ENCODE assay signal across 1 cellular context in the genomic region with DNA sequence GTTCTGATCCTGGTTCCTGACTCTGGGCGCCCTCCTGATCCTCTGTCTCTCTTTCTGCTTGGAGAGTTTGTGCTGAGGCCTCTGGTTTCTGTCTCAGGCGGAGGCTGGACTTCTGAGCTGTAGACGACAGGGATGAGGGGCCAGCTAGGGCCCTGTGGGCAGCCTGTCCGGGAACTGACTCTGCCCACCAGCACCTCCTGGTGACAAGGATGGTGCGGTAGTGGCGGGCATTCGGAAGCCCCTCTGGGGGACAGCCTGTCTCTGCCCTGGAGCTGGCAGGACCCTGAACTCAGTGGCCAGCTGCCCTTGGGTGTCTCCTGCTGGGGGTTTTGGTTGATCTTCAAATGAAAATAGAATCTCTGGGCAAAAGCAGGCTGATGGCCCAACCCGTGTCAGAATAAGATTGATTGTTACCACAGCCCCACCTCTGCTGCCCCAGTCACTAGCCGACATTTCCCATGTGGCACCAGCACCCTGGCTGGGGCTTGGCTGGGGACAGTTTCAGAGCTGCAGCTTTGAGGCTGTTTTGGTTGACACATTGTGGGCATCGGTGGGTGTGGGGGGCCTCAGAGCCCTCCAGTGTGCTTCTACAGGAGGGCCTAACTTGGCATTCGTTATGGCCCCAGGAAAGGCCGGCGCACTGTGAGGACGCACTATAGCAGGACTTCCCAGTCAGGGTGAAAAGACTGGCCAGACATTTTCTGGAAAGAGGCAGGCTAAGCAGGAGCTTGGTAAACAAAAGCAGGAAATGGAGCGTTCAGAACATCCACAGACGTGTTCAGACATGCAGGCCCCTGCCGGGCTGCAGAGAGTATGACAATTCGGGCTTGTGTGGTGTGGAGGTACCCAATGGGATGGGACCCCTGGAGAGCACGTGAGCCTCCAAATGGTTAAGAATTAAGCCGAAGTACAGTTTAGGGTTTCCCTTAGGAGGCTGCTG.
TF ChIP-seq lines count a peak whose summit lies in the region.

No MANE protein-coding gene starts in this region.

TF ChIP-seq in HEK293, 187 proteins besides CTCF, POLR2A, EP300 and RAD21 (continued from another document):
- TF ChIP-seq ZNF548 (tag by site-specific recombination; IDR thresholded peaks at IDR 0.05): no peak
- TF ChIP-seq ZNF239 (tag by site-specific recombination; IDR thresholded peaks at IDR 0.05): no peak
- TF ChIP-seq ZNF768 (tag by site-specific recombination; IDR thresholded peaks at IDR 0.05): no peak
- TF ChIP-seq ZSCAN23 (tag by site-specific recombination; IDR thresholded peaks at IDR 0.05): no peak
- no peak for TF ChIP-seq GFI1B (tag by site-specific recombination; IDR thresholded peaks at IDR 0.05)
- no peak for TF ChIP-seq MYNN (tag by site-specific recombination; IDR thresholded peaks at IDR 0.05; ENCODE audit: borderline replicate concordance)
- peak; percentile 87 for TF ChIP-seq ZIC2 (tag by site-specific recombination; IDR thresholded peaks at IDR 0.05)
- no peak for TF ChIP-seq ZXDB (tag by site-specific recombination; IDR thresholded peaks at IDR 0.05)
- no peak for TF ChIP-seq ZNF48 (tag by site-specific recombination; IDR thresholded peaks at IDR 0.05)
- TF ChIP-seq ZNF114 (tag by site-specific recombination; IDR thresholded peaks at IDR 0.05): no peak
TF ChIP-seq in HEK293: peak in this region for 14.
